Comparison of ENCODE assay signal across 19 cellular contexts in the genomic region with DNA sequence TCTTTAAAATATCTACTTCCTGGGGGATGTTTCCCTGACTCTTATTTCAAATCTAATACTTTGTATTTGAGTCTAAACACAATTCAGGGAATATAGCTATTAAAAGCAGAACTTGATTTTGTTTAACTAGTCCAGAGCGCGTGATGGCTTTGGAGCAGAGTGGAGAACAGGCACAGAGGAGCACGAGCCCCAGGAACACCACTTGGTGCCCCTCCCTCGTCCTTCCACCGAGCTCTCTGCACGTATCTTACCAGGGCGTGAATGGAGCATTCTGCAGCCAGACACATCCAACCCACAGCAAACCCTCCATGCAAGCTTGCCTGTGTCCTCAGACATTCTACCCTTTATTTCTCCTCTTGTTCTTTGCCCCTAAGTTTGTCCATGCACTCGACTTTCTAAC. TPM values are rescaled to one million over a fixed set of nuclear protein-coding genes. Genes with fewer than 3 reads are reported as not detected.
A peak's percentile ranks its signal among the peaks of the same experiment; 100 is the strongest.
DNase-seq lines count a peak whose midpoint lies in the region; ATAC-seq, FAIRE-seq and TF ChIP-seq lines count a peak whose summit lies in the region.
"Had no signal": no experiment of that assay in that cellular context is flagged by ENCODE, and none has a peak within 500 bp of the region (broad histone marks: within the 10 kb centered on the region; RNA-seq: fewer than 3 reads in every experiment).

No MANE protein-coding gene starts in this region.

- no peak for TF ChIP-seq POLR2A in K562 (conservative IDR thresholded peaks at IDR 0.05)

- no peak for FAIRE-seq in K562 (lab: Jason Lieb, UNC)

- intact Hi-C loops in K562 (cut with micrococcal nuclease): no loop called here
- intact Hi-C loops in PC-3 (cut with micrococcal nuclease): no loop called here

- no peaks in the 10 kb centered on the region for H3K79me2 ChIP-seq in K562 (ENCODE audit: control insufficient read depth, insufficient read depth, low read length)
- H3K79me2 ChIP-seq in smooth muscle cell (ENCODE audit: low read depth): peaks cover 93% of the 10 kb centered on the region
- H3K79me2 ChIP-seq in PC-3 (ENCODE audit: low read length): no peaks in the 10 kb centered on the region

- H3K27me3 Mint-ChIP-seq in activated naive CD8-positive, alpha-beta T cell treated with anti-CD3 and anti-CD28 coated beads, Interleukin-2, amount 10 ng/mL, durations not matched to agents 7 days and 5 days: peaks cover 48% of the 10 kb centered on the region
- peaks cover 48% of the 10 kb centered on the region for H3K27me3 Mint-ChIP-seq in activated naive CD8-positive, alpha-beta T cell treated with anti-CD3 and anti-CD28 coated beads, Interleukin-2, amount 50 U/mL, for 24 hours

- H3K9me3 Mint-ChIP-seq in activated naive CD8-positive, alpha-beta T cell treated with anti-CD3 and anti-CD28 coated beads, Interleukin-2, amount 10 ng/mL, durations not matched to agents 7 days and 5 days: no peaks in the 10 kb centered on the region
- H3K9me3 Mint-ChIP-seq in activated naive CD8-positive, alpha-beta T cell treated with anti-CD3 and anti-CD28 coated beads, Interleukin-2, amount 50 U/mL, for 24 hours: no peaks in the 10 kb centered on the region
- H3K9me3 Mint-ChIP-seq: T-cell had no signal

- H4K20me1 ChIP-seq in K562 (replicated peaks; ENCODE audit: control insufficient read depth, insufficient read depth, low read length) (0 out of 2 replicates have a peak, but pooled peaks cover 2% of the 10 kb centered on the region), smooth muscle cell (ENCODE audit: low read depth) (peaks cover 93% of the 10 kb centered on the region), PC-3 (ENCODE audit: low read length) (no peaks in the 10 kb centered on the region)

- peaks cover 11% of the 10 kb centered on the region for H3F3A ChIP-seq in smooth muscle cell (ENCODE audit: low read depth)
- no peaks in the 10 kb centered on the region for H3F3A ChIP-seq in PC-3 (ENCODE audit: low read length, unreplicated experiment)

- no peaks in the 10 kb centered on the region for H3K4me1 ChIP-seq in K562 (replicated peaks in 1 of 2; ENCODE audit: control insufficient read depth in 2 of 2, insufficient read depth in 2 of 2, low read length in 2 of 2)
- peaks cover 13% of the 10 kb centered on the region for H3K4me1 ChIP-seq in smooth muscle cell (ENCODE audit: low read depth)
- no peaks in the 10 kb centered on the region for H3K4me1 ChIP-seq in PC-3 (ENCODE audit: insufficient read depth, low read length)

- TF ChIP-seq EP300 in K562 (IDR thresholded peaks at IDR 0.05; ENCODE audit: low read length): no peak

- H3K36me3 ChIP-seq in K562 (ENCODE audit: control insufficient read depth, insufficient read depth, low read length) (no peaks in the 10 kb centered on the region), smooth muscle cell (ENCODE audit: low read depth) (no peaks in the 10 kb centered on the region), PC-3 (ENCODE audit: low read depth, low read length) (no peaks in the 10 kb centered on the region)

- POLR2A ChIA-PET in activated naive CD8-positive, alpha-beta T cell treated with anti-CD3 and anti-CD28 coated beads, Interleukin-2, amount 10 ng/mL, durations not matched to agents 7 days and 5 days (lab: Charles Lee): interaction anchor here (1.4 kb wide), 1 partner anchor 11 kb away, joined by 4 read pairs; no protein-coding TSS in a partner anchor
- POLR2A ChIA-PET in K562 (lab: Yijun Ruan, JAX): interaction anchor here (0.8 to 3.1 kb wide), 2 partner anchors 10 to 13 kb away, joined by 3 to 10 read pairs; no protein-coding TSS in a partner anchor
- POLR2A ChIA-PET in PC-3 (lab: Charles Lee; ENCODE audit: unreplicated experiment): no interaction called here

- H3K4me3 ChIP-seq in K562: no peak overlapping the region
- H3K4me3 ChIP-seq in smooth muscle cell: no peak overlapping the region
- H3K4me3 ChIP-seq in PC-3 (ENCODE audit: low read length): no peak overlapping the region
- H3K4me3 ChIP-seq: GM23248 had no signal

- H3K9ac ChIP-seq in K562 (ENCODE audit: insufficient read depth in 1 of 2, low read depth in 2 of 2, low read length in 2 of 2) (no peak overlapping the region), smooth muscle cell (ENCODE audit: low read depth) (no peak overlapping the region), PC-3 (ENCODE audit: low read length) (no peak overlapping the region)
- H3K9ac ChIP-seq: GM23248, SK-N-SH had no signal

- CTCF ChIA-PET in K562 (lab: Yijun Ruan, JAX; ENCODE audit: low intra/inter-chr PET ratio): no interaction called here
- CTCF ChIA-PET in PC-3 (lab: Charles Lee): no interaction called here

- peaks cover 18% of the 10 kb centered on the region for H3K4me1 Mint-ChIP-seq in activated naive CD8-positive, alpha-beta T cell treated with anti-CD3 and anti-CD28 coated beads, Interleukin-2, amount 10 ng/mL, durations not matched to agents 7 days and 5 days
- no peaks in the 10 kb centered on the region for H3K4me1 Mint-ChIP-seq in activated naive CD8-positive, alpha-beta T cell treated with anti-CD3 and anti-CD28 coated beads, Interleukin-2, amount 50 U/mL, for 24 hours

- no peaks in the 10 kb centered on the region for H3K9me2 ChIP-seq in PC-3 (replicated peaks; ENCODE audit: low read length)
- H3K9me2 ChIP-seq: SK-N-SH had no signal

- no TSS peak for BruUV-seq in K562 (replicated peaks; lab: Mats Ljungman, UMichigan)
- BruUV-seq in PC-3 (replicated peaks; lab: Mats Ljungman, UMichigan): no TSS peak

- TF ChIP-seq CTCF in K562 (IDR thresholded peaks at IDR 0.05 in 2 of 3, conservative IDR thresholded peaks at IDR 0.05 in 1 of 3; ENCODE audit: insufficient read depth in 2 of 3, low read depth in 1 of 3, low read length in 3 of 3): no peak
- TF ChIP-seq CTCF in smooth muscle cell (IDR thresholded peaks at IDR 0.05; ENCODE audit: borderline replicate concordance, insufficient read depth, poor library complexity, severe bottlenecking): no peak
- TF ChIP-seq CTCF in PC-3 (conservative IDR thresholded peaks at IDR 0.05; ENCODE audit: low read depth, low read length): no peak

- no peaks in the 10 kb centered on the region for H3K36me3 Mint-ChIP-seq in activated naive CD8-positive, alpha-beta T cell treated with anti-CD3 and anti-CD28 coated beads, Interleukin-2, amount 10 ng/mL, durations not matched to agents 7 days and 5 days
- no peaks in the 10 kb centered on the region for H3K36me3 Mint-ChIP-seq in activated naive CD8-positive, alpha-beta T cell treated with anti-CD3 and anti-CD28 coated beads, Interleukin-2, amount 50 U/mL, for 24 hours (ENCODE audit: low read depth)
- H3K36me3 Mint-ChIP-seq: T-cell had no signal

- no peak for TF ChIP-seq RAD21 in K562 (CRISPR knock-in tag; conservative IDR thresholded peaks at IDR 0.05 in 1 of 2, IDR thresholded peaks at IDR 0.05 in 1 of 2)

- no peak for DNase-seq in activated naive CD8-positive, alpha-beta T cell treated with anti-CD3 and anti-CD28 coated beads, Interleukin-2, amount 10 ng/mL, durations not matched to agents 7 days and 5 days
- no peak for DNase-seq in activated naive CD8-positive, alpha-beta T cell treated with anti-CD3 and anti-CD28 coated beads, Interleukin-2, amount 50 U/mL, for 24 hours
- peak; percentile 40 to 64 for DNase-seq in Kasumi-1 (lab: John Stamatoyannopoulos, UW)
- DNase-seq in K562 (ENCODE audit: extremely low read depth in 1 of 4, low spot score in 3 of 4): no peak
- no peak for DNase-seq in smooth muscle cell (lab: John Stamatoyannopoulos, UW; ENCODE audit: unreplicated experiment)
- DNase-seq in PC-3: no peak
- DNase-seq: 8988T, DMS53, GM23248, HCEC 1CT, NCI-H1048, NCI-H1436 treated with DMSO at 0.1 percent for 48 hours, NCI-H2081 treated with DMSO at 0.1 percent for 48 hours, NCI-H524, SK-N-SH, T-cell had no signal

- H3K27me3 ChIP-seq in K562 (ENCODE audit: control insufficient read depth in 2 of 2, insufficient read depth in 2 of 2, low read length in 2 of 2) (peaks cover 63 to 84% of the 10 kb centered on the region in 2 experiments), smooth muscle cell (ENCODE audit: low read depth) (no peaks in the 10 kb centered on the region), PC-3 (ENCODE audit: low read length) (peaks cover 66% of the 10 kb centered on the region)

- ATAC-seq in activated naive CD8-positive, alpha-beta T cell treated with anti-CD3 and anti-CD28 coated beads, Interleukin-2, amount 10 ng/mL, durations not matched to agents 7 days and 5 days (ENCODE audit: low read depth): no peak
- no peak for ATAC-seq in activated naive CD8-positive, alpha-beta T cell treated with anti-CD3 and anti-CD28 coated beads, Interleukin-2, amount 50 U/mL, for 24 hours
- ATAC-seq in K562 (peak; percentile 27; the same call in 1 of the 3 replicates), HG03521 (IDR thresholded peaks at IDR 0.05; ENCODE audit: unreplicated experiment) (no peak), PC-3 (no peak), GM19452 (IDR thresholded peaks at IDR 0.05; ENCODE audit: unreplicated experiment) (no peak)
- ATAC-seq: Panc1, T-cell had no signal

- H2AFZ ChIP-seq in K562 (ENCODE audit: low read depth, low read length) (no peak overlapping the region), smooth muscle cell (ENCODE audit: low read depth) (no peak overlapping the region), PC-3 (ENCODE audit: low read length) (no peak overlapping the region)
- H2AFZ ChIP-seq: GM23248 had no signal

- H3K27ac ChIP-seq in K562 (ENCODE audit: extremely low read depth, low read depth, low read length) (no peak overlapping the region), smooth muscle cell (ENCODE audit: low read depth) (peak overlapping the region; percentile 2), PC-3 (ENCODE audit: low read length) (no peak overlapping the region)
- H3K27ac ChIP-seq: GM23248 had no signal

- H3K9me3 ChIP-seq in K562 (replicated peaks; ENCODE audit: control insufficient read depth, insufficient read depth, low read depth, low read length) (0 out of 2 replicates have a peak, but pooled peaks cover 2% of the 10 kb centered on the region), smooth muscle cell (replicated peaks; ENCODE audit: low read depth) (no peaks in the 10 kb centered on the region), PC-3 (ENCODE audit: low read length) (no peaks in the 10 kb centered on the region)
- H3K9me3 ChIP-seq: SK-N-SH had no signal

- H3K27ac Mint-ChIP-seq in activated naive CD8-positive, alpha-beta T cell treated with anti-CD3 and anti-CD28 coated beads, Interleukin-2, amount 10 ng/mL, durations not matched to agents 7 days and 5 days: no peak overlapping the region
- H3K27ac Mint-ChIP-seq in activated naive CD8-positive, alpha-beta T cell treated with anti-CD3 and anti-CD28 coated beads, Interleukin-2, amount 50 U/mL, for 24 hours: no peak overlapping the region
- H3K27ac Mint-ChIP-seq: T-cell had no signal

- WGBS in K562 (ENCODE audit: insufficient coverage, low coverage, missing lambda C conversion rate): 2% methylated on average over 8 of the region's 8 CpGs
- 48% methylated on average over 8 of the region's 8 CpGs for WGBS in smooth muscle cell (ENCODE audit: low lambda C conversion rate)

- in situ Hi-C loops in K562 (cut with MboI): no loop called here

- H3K4me3 Mint-ChIP-seq in activated naive CD8-positive, alpha-beta T cell treated with anti-CD3 and anti-CD28 coated beads, Interleukin-2, amount 10 ng/mL, durations not matched to agents 7 days and 5 days: peak overlapping the region; percentile 12
- no peak overlapping the region for H3K4me3 Mint-ChIP-seq in activated naive CD8-positive, alpha-beta T cell treated with anti-CD3 and anti-CD28 coated beads, Interleukin-2, amount 50 U/mL, for 24 hours
- H3K4me3 Mint-ChIP-seq: T-cell had no signal

- no peaks in the 10 kb centered on the region for H3K9me1 ChIP-seq in K562 (ENCODE audit: control insufficient read depth, insufficient read depth, low read length)

- no peak overlapping the region for H3K4me2 ChIP-seq in K562 (ENCODE audit: insufficient read depth, low read length)
- peak overlapping the region; percentile 45 for H3K4me2 ChIP-seq in smooth muscle cell
- H3K4me2 ChIP-seq in PC-3 (ENCODE audit: low read length): no peak overlapping the region
- H3K4me2 ChIP-seq: SK-N-SH had no signal

RNA-seq across cellular contexts. Expression of a gene that starts 14.1 kb away (rescaled TPM):
- total RNA-seq in activated naive CD8-positive, alpha-beta T cell treated with anti-CD3 and anti-CD28 coated beads, Interleukin-2, amount 10 ng/mL, durations not matched to agents 7 days and 5 days: under 1 TPM in 1 of 2 experiments, not detected in 1; 0.14 TPM
- total RNA-seq in K562 (2011; cell fraction: chromatin; rRNA removed; ENCODE audit: low replicate concordance): not detected in 2 replicates
- not detected in 2 replicates for total RNA-seq in K562 (2011; cell fraction: nucleolus; rRNA removed)
- total RNA-seq in K562 (2011; cell fraction: nucleoplasm; rRNA removed): not detected in 2 replicates
- total RNA-seq in K562 (2014; rRNA removed) (not detected in 2 replicates), K562 (2014; rRNA removed; fragmentation: Illumina TruSeq; extraction: Trizol) (not detected in 2 replicates), K562 (2015; rRNA removed; fragmentation: Illumina TruSeq; extraction: Trizol) (not detected in 2 replicates), K562 (2021) (0.02 and 0.07 TPM in 2 replicates), smooth muscle cell (42.1 and 43.3 TPM in 2 replicates), PC-3 (2014; rRNA removed) (0.04 and 0.17 TPM in 2 replicates)
- polyA plus RNA-seq in K562 (2011; rRNA removed) (not detected in 2 replicates), K562 (2014; fragmentation: Illumina TruSeq; extraction: Trizol) (not detected in 2 replicates), K562 (2014; fragmentation: Nextera tagmentation; extraction: Ambion mirVana) (under 1 TPM; 0.03 to 0.08 TPM), K562 (2014; rRNA removed) (not detected in 2 replicates), smooth muscle cell (24.1 and 24.9 TPM in 2 replicates)
- polyA plus RNA-seq in K562 (2011; cell fraction: cytosol; rRNA removed): under 0.01 TPM in 1 of 2 replicates, not detected in the other
- polyA plus RNA-seq in K562 (2011; cell fraction: nucleus; rRNA removed): 0.01 and 0.03 TPM in 2 replicates
- 0.18 and 0.36 TPM in 2 replicates for polyA plus RNA-seq in K562 (2012)
- polyA minus RNA-seq in K562 (2011; rRNA and poly(A)+ RNA removed): not detected in 2 replicates
- polyA minus RNA-seq in K562 (2011; cell fraction: cytosol; rRNA and poly(A)+ RNA removed): not detected in 2 replicates
- polyA minus RNA-seq in K562 (2011; cell fraction: nucleus; rRNA and poly(A)+ RNA removed): 0.13 TPM in 1 of 2 replicates, not detected in the other

Comparison
In these comparisons a context has a peak if more than half of its experiments do, and no peak if none do; other contexts are left out.
1. DNase-seq: peak in Kasumi-1 (2 of 2); none in activated naive CD8-positive, alpha-beta T cell treated with anti-CD3 and anti-CD28 coated beads, Interleukin-2, amount 10 ng/mL, durations not matched to agents 7 days and 5 days (single experiment), activated naive CD8-positive, alpha-beta T cell treated with anti-CD3 and anti-CD28 coated beads, Interleukin-2, amount 50 U/mL, for 24 hours (single experiment), K562 (0 of 4), smooth muscle cell (single experiment) and PC-3 (single experiment).
2. RNA of a gene that starts 14.1 kb away (total RNA-seq): 42.1 to 43.3 TPM in smooth muscle cell; 0.14 TPM in activated naive CD8-positive, alpha-beta T cell treated with anti-CD3 and anti-CD28 coated beads, Interleukin-2, amount 10 ng/mL, durations not matched to agents 7 days and 5 days, 0.04 to 0.17 TPM in PC-3 and 0.02 to 0.07 TPM in K562; every median in the first group is over 10 times any median in the second.